Comparison of ENCODE assay signal across 25 cellular contexts in the genomic region with DNA sequence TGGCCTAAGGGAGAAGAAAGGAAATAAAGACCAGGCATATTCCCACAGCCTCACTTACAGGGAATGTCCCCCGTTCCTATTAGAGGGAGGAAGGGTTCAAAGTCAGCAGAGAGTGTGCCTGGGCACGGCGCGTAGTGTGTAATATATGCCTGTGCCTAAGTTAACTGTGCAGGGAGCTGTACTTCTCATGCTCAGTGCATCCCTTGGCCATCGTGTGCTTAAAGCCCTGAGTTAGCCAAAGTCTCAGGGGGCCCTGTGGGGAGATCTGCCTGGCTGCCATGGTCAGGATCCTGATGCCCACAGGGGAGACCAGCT. TPM values are rescaled to one million over a fixed set of nuclear protein-coding genes. Genes with fewer than 3 reads are reported as not detected.
DNase-seq lines count a peak whose midpoint lies in the region; ATAC-seq and TF ChIP-seq lines count a peak whose summit lies in the region.
"Had no signal": no experiment of that assay in that cellular context is flagged by ENCODE, and none has a peak within 500 bp of the region (broad histone marks: within the 10 kb centered on the region; RNA-seq: fewer than 3 reads in every experiment).

No MANE protein-coding gene starts in this region.

- TF ChIP-seq EP300 in esophagus muscularis mucosa (IDR thresholded peaks at IDR 0.05): no peak

- H3K4me2 ChIP-seq in GM23338: peak overlapping the region; percentile 60

- CTCF ChIA-PET in GM10248 (lab: Yijun Ruan, JAX): no interaction called here

- H3K27me3 Mint-ChIP-seq in GM23338 (ENCODE audit: insufficient read depth, low read depth, poor library complexity) (peaks cover 43% of the 10 kb centered on the region), CD14-positive monocyte (ENCODE audit: low read depth in 3 of 3) (peaks cover 2 to 9% (median 4%) of the 10 kb centered on the region in 3 donors)

- H3K9me3 Mint-ChIP-seq in GM23338: peaks cover 51% of the 10 kb centered on the region
- H3K9me3 Mint-ChIP-seq in CD14-positive monocyte: peaks cover 5 to 24% (median 17%) of the 10 kb centered on the region in 7 donors

- no peaks in the 10 kb centered on the region for H3K27me3 ChIP-seq in GM23338 (ENCODE audit: insufficient read depth)
- H3K27me3 ChIP-seq in esophagus muscularis mucosa: peaks cover 0 to 11% (median 0%) of the 10 kb centered on the region in 4 donors
- peaks cover 5% of the 10 kb centered on the region for H3K27me3 ChIP-seq in lung (ENCODE audit: control insufficient read depth, insufficient read depth)

- ATAC-seq in GM23338: no peak
- no peak for ATAC-seq in lung (ENCODE audit: insufficient read depth, low FRiP score)
- no peak for ATAC-seq in GM21529 (IDR thresholded peaks at IDR 0.05; ENCODE audit: unreplicated experiment)

- H3K4me1 ChIP-seq in GM23338 (ENCODE audit: insufficient read depth) (peaks cover 12% of the 10 kb centered on the region), esophagus muscularis mucosa (no peaks in the 10 kb centered on the region), lung (ENCODE audit: control insufficient read depth in 2 of 2, insufficient read depth in 2 of 2, low read length in 2 of 2) (peaks cover 0 to 2% of the 10 kb centered on the region in 2 donors)
- H3K4me1 ChIP-seq: SJSA1 had no signal

- H3K9me3 ChIP-seq in esophagus muscularis mucosa (peaks cover 0 to 3% (median 0%) of the 10 kb centered on the region in 4 donors), lung (ENCODE audit: control insufficient read depth in 2 of 2, insufficient read depth in 1 of 2, low read length in 1 of 2) (peaks cover 0 to 5% of the 10 kb centered on the region in 2 donors)
- H3K9me3 ChIP-seq: SJSA1 had no signal

- H3K36me3 Mint-ChIP-seq in GM23338 (ENCODE audit: low read depth) (peaks cover 40% of the 10 kb centered on the region), CD14-positive monocyte (no peaks in the 10 kb centered on the region)

- peaks cover 10% of the 10 kb centered on the region for H3F3A ChIP-seq in GM23338 (replicated peaks; ENCODE audit: low read depth)

- intact Hi-C loops in esophagus muscularis mucosa (cut with DNase I): no loop called here
- intact Hi-C loops in CD14-positive monocyte (cut with micrococcal nuclease): no loop called here

- H3K9me2 ChIP-seq in GM23338 (ENCODE audit: insufficient read depth): no peaks in the 10 kb centered on the region

- no peak overlapping the region for H2AFZ ChIP-seq in GM23338

- WGBS in esophagus muscularis mucosa: 88% methylated on average over 5 of the region's 5 CpGs
- WGBS in lung, 2 donors: 87 to 93% methylated on average over 5 of the region's 5 CpGs

- H3K4me3 Mint-ChIP-seq in GM23338 (no peak overlapping the region), CD14-positive monocyte (no peak overlapping the region)
- H3K4me3 Mint-ChIP-seq: H9 had no signal

- no peak overlapping the region for H3K27ac ChIP-seq in GM23338 (ENCODE audit: low read depth)
- H3K27ac ChIP-seq in esophagus muscularis mucosa (replicated peaks in 1 of 4): no peak overlapping the region
- no peak overlapping the region for H3K27ac ChIP-seq in lung (ENCODE audit: low read depth in 1 of 2, low read length in 1 of 2)
- H3K27ac ChIP-seq: SJSA1 had no signal

- H3K27ac Mint-ChIP-seq in GM23338 (no peak overlapping the region), CD14-positive monocyte (no peak overlapping the region)
- H3K27ac Mint-ChIP-seq: H9 had no signal

- no peak for TF ChIP-seq CTCF in GM23338 (conservative IDR thresholded peaks at IDR 0.05; ENCODE audit: low read depth in 2 of 2)
- TF ChIP-seq CTCF in esophagus muscularis mucosa (IDR thresholded peaks at IDR 0.05): no peak
- TF ChIP-seq CTCF in lung (IDR thresholded peaks at IDR 0.05; ENCODE audit: control extremely low read depth, extremely low read depth): no peak
- no peak for TF ChIP-seq CTCF in CD14-positive monocyte (IDR thresholded peaks at IDR 0.05)
- TF ChIP-seq CTCF in GM10248 (IDR thresholded peaks at IDR 0.05; ENCODE audit: control extremely low read depth, extremely low read depth, low read depth, missing control alignments): no peak

- TF ChIP-seq POLR2A in esophagus muscularis mucosa (IDR thresholded peaks at IDR 0.05; ENCODE audit: low read depth): no peak

- DNase-seq in GM23338 (ENCODE audit: low spot score): no peak
- DNase-seq in esophagus muscularis mucosa (ENCODE audit: extremely low spot score): peak; percentile 72
- DNase-seq in lung (ENCODE audit: low spot score): peak; percentile 16
- DNase-seq in CD14-positive monocyte (ENCODE audit: low spot score): no peak
- DNase-seq in GM10248 (ENCODE audit: extremely low spot score): no peak
- no peak for DNase-seq in NCI-H2171 treated with DMSO at 0.1 percent for 48 hours (lab: John Stamatoyannopoulos, UW)
- DNase-seq: DMS153; DND-41; H9; KBM-7; NCI-H1105 treated with DMSO at 0.1 percent for 48 hours; NCI-H146; NCI-H1930; NCI-H2107; NCI-H446 treated with DMSO at 0.1 percent for 48 hours; NCI-H526; NCI-H82; NK-92 treated with Interleukin-12 subunit alpha and Interleukin-12 subunit beta, amount 100 ng/mL, for 24 hours; Right ventricle myocardium superior; RPMI8226 had no signal

- H3K4me1 Mint-ChIP-seq in GM23338 (peaks cover 18% of the 10 kb centered on the region), CD14-positive monocyte (peaks cover 4% of the 10 kb centered on the region)

- H3K36me3 ChIP-seq in GM23338 (ENCODE audit: insufficient read depth) (peaks cover 13% of the 10 kb centered on the region), esophagus muscularis mucosa (no peaks in the 10 kb centered on the region), lung (ENCODE audit: control insufficient read depth in 2 of 2, insufficient read depth in 2 of 2, low read length in 2 of 2) (no peaks in the 10 kb centered on the region)
- H3K36me3 ChIP-seq: SJSA1 had no signal

- H3K4me3 ChIP-seq in GM23338 (no peak overlapping the region), esophagus muscularis mucosa (no peak overlapping the region), lung (no peak overlapping the region)
- H3K4me3 ChIP-seq: SJSA1 had no signal

- no peaks in the 10 kb centered on the region for H4K20me1 ChIP-seq in GM23338 (replicated peaks; ENCODE audit: insufficient read depth)

- POLR2A ChIA-PET in GM10248 (lab: Yijun Ruan, JAX): no interaction called here

- H3K79me2 ChIP-seq in GM23338 (replicated peaks; ENCODE audit: insufficient read depth): no peaks in the 10 kb centered on the region

TF ChIP-seq in GM23338, 12 proteins besides CTCF, POLR2A, EP300 and RAD21 (continues in another document):
- TF ChIP-seq ZNF114 (CRISPR knock-in tag; IDR thresholded peaks at IDR 0.05) (no peak), ZNF331 (CRISPR knock-in tag; IDR thresholded peaks at IDR 0.05; ENCODE audit: low read depth) (no peak), POLR2AphosphoS5 (IDR thresholded peaks at IDR 0.05; ENCODE audit: low read depth) (no peak), CREB1 (CRISPR knock-in tag; IDR thresholded peaks at IDR 0.05; ENCODE audit: low read depth) (no peak), STAT1 (IDR thresholded peaks at IDR 0.05; ENCODE audit: unreplicated experiment) (no peak), EZH2phosphoT487 (IDR thresholded peaks at IDR 0.05; ENCODE audit: unreplicated experiment) (no peak)
- TF ChIP-seq, protein P1, sequence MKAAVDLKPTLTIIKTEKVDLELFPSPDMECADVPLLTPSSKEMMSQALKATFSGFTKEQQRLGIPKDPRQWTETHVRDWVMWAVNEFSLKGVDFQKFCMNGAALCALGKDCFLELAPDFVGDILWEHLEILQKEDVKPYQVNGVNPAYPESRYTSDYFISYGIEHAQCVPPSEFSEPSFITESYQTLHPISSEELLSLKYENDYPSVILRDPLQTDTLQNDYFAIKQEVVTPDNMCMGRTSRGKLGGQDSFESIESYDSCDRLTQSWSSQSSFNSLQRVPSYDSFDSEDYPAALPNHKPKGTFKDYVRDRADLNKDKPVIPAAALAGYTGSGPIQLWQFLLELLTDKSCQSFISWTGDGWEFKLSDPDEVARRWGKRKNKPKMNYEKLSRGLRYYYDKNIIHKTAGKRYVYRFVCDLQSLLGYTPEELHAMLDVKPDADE (IDR thresholded peaks at IDR 0.05): no peak
- TF ChIP-seq, protein P2, sequence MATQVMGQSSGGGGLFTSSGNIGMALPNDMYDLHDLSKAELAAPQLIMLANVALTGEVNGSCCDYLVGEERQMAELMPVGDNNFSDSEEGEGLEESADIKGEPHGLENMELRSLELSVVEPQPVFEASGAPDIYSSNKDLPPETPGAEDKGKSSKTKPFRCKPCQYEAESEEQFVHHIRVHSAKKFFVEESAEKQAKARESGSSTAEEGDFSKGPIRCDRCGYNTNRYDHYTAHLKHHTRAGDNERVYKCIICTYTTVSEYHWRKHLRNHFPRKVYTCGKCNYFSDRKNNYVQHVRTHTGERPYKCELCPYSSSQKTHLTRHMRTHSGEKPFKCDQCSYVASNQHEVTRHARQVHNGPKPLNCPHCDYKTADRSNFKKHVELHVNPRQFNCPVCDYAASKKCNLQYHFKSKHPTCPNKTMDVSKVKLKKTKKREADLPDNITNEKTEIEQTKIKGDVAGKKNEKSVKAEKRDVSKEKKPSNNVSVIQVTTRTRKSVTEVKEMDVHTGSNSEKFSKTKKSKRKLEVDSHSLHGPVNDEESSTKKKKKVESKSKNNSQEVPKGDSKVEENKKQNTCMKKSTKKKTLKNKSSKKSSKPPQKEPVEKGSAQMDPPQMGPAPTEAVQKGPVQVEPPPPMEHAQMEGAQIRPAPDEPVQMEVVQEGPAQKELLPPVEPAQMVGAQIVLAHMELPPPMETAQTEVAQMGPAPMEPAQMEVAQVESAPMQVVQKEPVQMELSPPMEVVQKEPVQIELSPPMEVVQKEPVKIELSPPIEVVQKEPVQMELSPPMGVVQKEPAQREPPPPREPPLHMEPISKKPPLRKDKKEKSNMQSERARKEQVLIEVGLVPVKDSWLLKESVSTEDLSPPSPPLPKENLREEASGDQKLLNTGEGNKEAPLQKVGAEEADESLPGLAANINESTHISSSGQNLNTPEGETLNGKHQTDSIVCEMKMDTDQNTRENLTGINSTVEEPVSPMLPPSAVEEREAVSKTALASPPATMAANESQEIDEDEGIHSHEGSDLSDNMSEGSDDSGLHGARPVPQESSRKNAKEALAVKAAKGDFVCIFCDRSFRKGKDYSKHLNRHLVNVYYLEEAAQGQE (IDR thresholded peaks at IDR 0.05; ENCODE audit: unreplicated experiment): no peak

RNA-seq across cellular contexts. Expression of a gene that starts 48.4 kb away (rescaled TPM):
- not detected in 2 replicates for total RNA-seq in GM23338 (2014; rRNA removed; shearing (Covaris generic))
- not detected in 2 replicates for polyA plus RNA-seq in GM23338 (2016; fragmentation: Nextera tagmentation; extraction: Ambion mirVana)
- total RNA-seq in esophagus muscularis mucosa: not detected
- total RNA-seq in lung: not detected
- polyA plus RNA-seq in lung: not detected
- polyA plus RNA-seq in CD14-positive monocyte: not detected
- total RNA-seq: A673, H9, LHCN-M2, MCF 10A, Right ventricle myocardium superior, SJSA1 had no signal

Comparison
In these comparisons a context has a peak if more than half of its experiments do, and no peak if none do; other contexts are left out.
1. DNase-seq: peak in esophagus muscularis mucosa (single experiment) and lung (single experiment); none in GM23338 (single experiment), CD14-positive monocyte (single experiment), GM10248 (single experiment) and NCI-H2171 treated with DMSO at 0.1 percent for 48 hours (single experiment).